Comparison of ENCODE assay signal across 13 cellular contexts in the genomic region with DNA sequence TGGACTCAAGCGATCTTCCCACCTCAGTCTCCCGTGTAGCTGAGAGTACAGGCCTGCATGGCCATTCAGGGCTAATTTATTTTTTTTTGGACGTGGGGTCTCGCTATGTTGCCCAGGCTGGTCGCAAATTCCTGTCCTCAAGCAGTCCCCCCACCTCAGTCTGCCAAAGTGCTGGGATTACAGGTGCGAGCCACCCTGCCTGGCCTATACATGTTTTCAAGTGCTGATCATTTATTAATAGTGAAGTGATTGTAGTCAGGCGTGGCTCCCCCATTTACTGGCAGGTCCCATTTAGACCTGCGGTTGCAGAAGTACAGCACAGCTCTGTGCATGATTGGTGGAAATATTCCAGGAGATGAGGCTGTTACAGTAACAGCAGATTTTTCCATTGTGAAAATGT. TPM values are rescaled to one million over a fixed set of nuclear protein-coding genes. Genes with fewer than 3 reads are reported as not detected.
DNase-seq lines count a peak whose midpoint lies in the region; ATAC-seq lines count a peak whose summit lies in the region.
"Had no signal": no experiment of that assay in that cellular context is flagged by ENCODE, and none has a peak within 500 bp of the region (broad histone marks: within the 10 kb centered on the region; RNA-seq: fewer than 3 reads in every experiment).

No MANE protein-coding gene starts in this region.

- intact Hi-C loops in Right ventricle myocardium superior (cut with DNase I) (no loop called here), cardiac septum (cut with DNase I) (no loop called here)

- ATAC-seq in Right ventricle myocardium superior (ENCODE audit: poor library complexity) (peak; percentile 35), HG02870 (IDR thresholded peaks at IDR 0.05; ENCODE audit: unreplicated experiment) (no peak), GM21825 (IDR thresholded peaks at IDR 0.05; ENCODE audit: unreplicated experiment) (no peak)
- no peak for ATAC-seq in central memory CD8-positive, alpha-beta T cell (replicated peaks; ENCODE audit: extremely low read depth, poor library complexity, severe bottlenecking)

- H3K27me3 ChIP-seq in muscle layer of colon (ENCODE audit: control insufficient read depth in 1 of 2, insufficient read depth in 2 of 2, low read length in 2 of 2): no peaks in the 10 kb centered on the region
- H3K27me3 ChIP-seq: thyroid gland had no signal

- H3K4me3 ChIP-seq in muscle layer of colon (ENCODE audit: low read depth in 1 of 2, low read length in 2 of 2): no peak overlapping the region
- H3K4me3 ChIP-seq: prostate gland, thyroid gland had no signal

- H3K36me3 Mint-ChIP-seq in central memory CD8-positive, alpha-beta T cell (ENCODE audit: insufficient read depth): peaks cover 7% of the 10 kb centered on the region

- peak overlapping the region; percentile 81 for H3K27ac ChIP-seq in muscle layer of colon (ENCODE audit: low read depth, low read length)

- H3K4me3 Mint-ChIP-seq in central memory CD8-positive, alpha-beta T cell: no peak overlapping the region

- no peaks in the 10 kb centered on the region for H3K9me3 ChIP-seq in muscle layer of colon (ENCODE audit: low read length)
- H3K9me3 ChIP-seq: prostate gland, thyroid gland had no signal

- H3K9ac ChIP-seq in muscle layer of colon (ENCODE audit: low read length): no peak overlapping the region

- no peaks in the 10 kb centered on the region for H3K27me3 Mint-ChIP-seq in central memory CD8-positive, alpha-beta T cell

- no peaks in the 10 kb centered on the region for H3K9me3 Mint-ChIP-seq in central memory CD8-positive, alpha-beta T cell
- H3K9me3 Mint-ChIP-seq: activated T-helper 2 cell treated with anti-CD3 and anti-CD28 coated beads, Interferon-gamma antibody, Interleukin-2, Interleukin-4, amounts not matched to agents 10 μg/mL and 5 μg/mL and 100 μg/mL, durations not matched to agents 14 hours and 24 hours and 36 hours had no signal

- H3K4me1 ChIP-seq in muscle layer of colon (ENCODE audit: insufficient read depth, low read length): peaks cover 61% of the 10 kb centered on the region

- peaks cover 60% of the 10 kb centered on the region for H3K4me1 Mint-ChIP-seq in central memory CD8-positive, alpha-beta T cell

- H3K36me3 ChIP-seq in muscle layer of colon (ENCODE audit: insufficient read depth, low read length): no peaks in the 10 kb centered on the region
- H3K36me3 ChIP-seq: prostate gland, thyroid gland had no signal

- DNase-seq in Right ventricle myocardium superior (no peak), cardiac septum (ENCODE audit: low spot score) (no peak), DMS 273 (lab: John Stamatoyannopoulos, UW; ENCODE audit: unreplicated experiment) (no peak), MV-4-11 (lab: John Stamatoyannopoulos, UW) (no peak)
- DNase-seq in central memory CD8-positive, alpha-beta T cell (ENCODE audit: low spot score in 2 of 2): no peak
- DNase-seq: NCI-H510A treated with DMSO at 0.1 percent for 48 hours, SHP77 treated with DMSO at 0.1 percent for 48 hours, thyroid gland had no signal

- H3K27ac Mint-ChIP-seq in central memory CD8-positive, alpha-beta T cell (ENCODE audit: low read depth): peak overlapping the region; percentile 80
- H3K27ac Mint-ChIP-seq: activated T-helper 2 cell treated with anti-CD3 and anti-CD28 coated beads, Interferon-gamma antibody, Interleukin-2, Interleukin-4, amounts not matched to agents 10 μg/mL and 5 μg/mL and 100 μg/mL, durations not matched to agents 14 hours and 24 hours and 36 hours had no signal

RNA-seq across cellular contexts. Expression of gene FOXK2, which starts 8.4 kb away (rescaled TPM):
- total RNA-seq in Right ventricle myocardium superior (34.3 TPM), cardiac septum (40.2 TPM)
